1 cellular context compared by ENCODE assay signal in genomic region chr19:18339703-18340102, GRCh38.
TF ChIP-seq lines count a peak whose summit lies in the region.

No MANE protein-coding gene starts in this region.

TF ChIP-seq in GM12878, 131 proteins besides CTCF, POLR2A, EP300 and RAD21:
- TF ChIP-seq SMC3 (IDR thresholded peaks at IDR 0.05; ENCODE audit: borderline replicate concordance, low read length) (peak; percentile 29; the same call in 1 of the 2 replicates), LARP7 (IDR thresholded peaks at IDR 0.05) (no peak)
TF ChIP-seq in GM12878: peak in this region for 1.
